22 cellular contexts compared by ENCODE assay signal in genomic region chr16:82667437-82667836, GRCh38. TPM values are rescaled to one million over a fixed set of nuclear protein-coding genes. Genes with fewer than 3 reads are reported as not detected.
"Had no signal": no experiment of that assay in that cellular context is flagged by ENCODE, and none has a peak within 500 bp of the region (broad histone marks: within the 10 kb centered on the region; RNA-seq: fewer than 3 reads in every experiment).

No MANE protein-coding gene starts in this region.

- ATAC-seq: foreskin keratinocyte, gastroesophageal sphincter, left lung, lower lobe of right lung, mucosa of descending colon had no signal

- H3K27ac ChIP-seq: coronary artery, dorsolateral prefrontal cortex, esophagus muscularis mucosa, foreskin keratinocyte, gastroesophageal sphincter, hepatocyte, left lung, lower lobe of right lung had no signal

- H3K36me3 ChIP-seq: esophagus muscularis mucosa, gastroesophageal sphincter, left lung, lower lobe of right lung had no signal

- DNase-seq: dermis blood vessel endothelial cell; dorsolateral prefrontal cortex; effector CD4-positive, alpha-beta T cell; effector memory CD4-positive, alpha-beta T cell; foreskin keratinocyte; hypothalamus; immature natural killer cell; islet precursor cell; kidney; kidney glomerular epithelial cell; left lung; lower lobe of right lung; mesenchymal stem cell; mucosa of descending colon; naive B cell had no signal

- FAIRE-seq: colon, endothelial cell of umbilical vein, frontal cortex, kidney had no signal

- H3K27me3 ChIP-seq: foreskin keratinocyte, hepatocyte, left lung had no signal

- H3K4me3 ChIP-seq: coronary artery, dorsolateral prefrontal cortex, esophagus muscularis mucosa, gastroesophageal sphincter, hepatocyte, left lung, lower lobe of right lung, mucosa of descending colon had no signal

- H3K9me3 ChIP-seq: esophagus muscularis mucosa, left lung, lower lobe of right lung, mucosa of descending colon had no signal

- H3K4me1 ChIP-seq: esophagus muscularis mucosa, gastroesophageal sphincter, left lung, lower lobe of right lung had no signal

RNA-seq across cellular contexts. Expression of gene CDH13, which starts 40.7 kb away (rescaled TPM):
- polyA plus RNA-seq: immature natural killer cell had no signal
